ENCODE assay signal across 26 cellular contexts in genomic region chr5:135205616-135206349, GRCh38.
DNase-seq lines count a peak whose midpoint lies in the region; ATAC-seq, FAIRE-seq and TF ChIP-seq lines count a peak whose summit lies in the region.
"Had no signal": no experiment of that assay in that cellular context is flagged by ENCODE, and none has a peak within 500 bp of the region (broad histone marks: within the 10 kb centered on the region; RNA-seq: fewer than 3 reads in every experiment).

No MANE protein-coding gene starts in this region.

- no peak for TF ChIP-seq POLR2A in H54 (IDR thresholded peaks at IDR 0.05; ENCODE audit: low read depth, low read length)

- 0 out of 3 replicates have a peak, but pooled peaks have one; percentile 9 for ATAC-seq in RWPE2 (ENCODE audit: low read depth)
- ATAC-seq in pancreas, result no peak
- ATAC-seq: left lung had no signal

- intact Hi-C loops in mammary epithelial cell (cut with micrococcal nuclease) (loop anchor here (10.0 kb wide), 1 partner anchor 219 kb away; no protein-coding TSS in a partner anchor), pancreas (cut with DNase I) (no loop called here)

- TF ChIP-seq CTCF in RWPE2 (IDR thresholded peaks at IDR 0.05; ENCODE audit: poor library complexity, severe bottlenecking), result no peak
- TF ChIP-seq CTCF in mammary epithelial cell (conservative IDR thresholded peaks at IDR 0.05 in 1 of 2, IDR thresholded peaks at IDR 0.05 in 1 of 2; ENCODE audit: extremely low read depth in 1 of 2, insufficient read depth in 1 of 2, low read depth in 1 of 2, low read length in 2 of 2), result no peak
- TF ChIP-seq CTCF in pancreas (IDR thresholded peaks at IDR 0.05), result no peak

- H3K4me3 ChIP-seq in RWPE2 (ENCODE audit: severe bottlenecking) (no peak overlapping the region), mammary epithelial cell (replicated peaks in 1 of 3; ENCODE audit: insufficient read depth in 1 of 3, low read depth in 2 of 3, low read length in 3 of 3) (no peak overlapping the region), pancreas (no peak overlapping the region)
- H3K4me3 ChIP-seq: left lung, prostate gland, thyroid gland, uterus had no signal

- in situ Hi-C loops in mammary epithelial cell (cut with MboI; ENCODE audit: low sequenced_read_pairs in 2 of 2), result no loop called here

- BruUV-seq in mammary epithelial cell (replicated peaks; lab: Mats Ljungman, UMichigan), result no TSS peak

- WGBS in mammary epithelial cell (ENCODE audit: low coverage, missing lambda C conversion rate), result 76% methylated on average over 4 of the region's 4 CpGs
- WGBS in pancreas, 2 donors, result 80 to 84% methylated on average over 4 of the region's 4 CpGs

- no peaks in the 10 kb centered on the region for H3K27me3 ChIP-seq in RWPE2 (ENCODE audit: insufficient read depth, poor library complexity, severe bottlenecking)
- H3K27me3 ChIP-seq in mammary epithelial cell (ENCODE audit: insufficient read depth, low read length), result no peaks in the 10 kb centered on the region
- peaks cover 0 to 2% (median 0%) of the 10 kb centered on the region in 4 donors for H3K27me3 ChIP-seq in pancreas
- H3K27me3 ChIP-seq: brain microvascular endothelial cell, thyroid gland, uterus had no signal

- dilution Hi-C loops in mammary epithelial cell (cut with HindIII; ENCODE audit: low sequenced_read_pairs), result no loop called here

- DNase-seq in activated CD8-positive, alpha-beta memory T cell treated with anti-CD3 and anti-CD28 coated beads, Interleukin-2, amount 50 U/mL, for 48 hours, result peak; percentile 3
- DNase-seq in activated CD8-positive, alpha-beta memory T cell treated with anti-CD3 and anti-CD28 coated beads for 24 hours, result no peak
- DNase-seq in RWPE2 (ENCODE audit: low spot score) (no peak), iris pigment epithelial cell (ENCODE audit: low read depth) (peak; percentile 33), H54 (ENCODE audit: insufficient read length, low spot score) (no peak), mammary epithelial cell (no peak), pancreas (no peak)
- DNase-seq: activated CD4-positive, alpha-beta memory T cell treated with anti-CD3 and anti-CD28 coated beads, Interleukin-2, amount 10 ng/mL, durations not matched to agents 7 days and 5 days; activated CD4-positive, CD25-positive, alpha-beta regulatory T cell treated with anti-CD3 and anti-CD28 coated beads, Interleukin-2, amount 50 U/mL, for 72 hours; activated naive CD4-positive, alpha-beta T cell treated with anti-CD3 and anti-CD28 coated beads, Interleukin-2, amount 50 U/mL, for 16 hours; activated T-cell treated with anti-CD3 and anti-CD28 coated beads for 4 hours; amniotic stem cell; brain microvascular endothelial cell; cerebellar nuclear complex; DMS153; H7; immature natural killer cell; left lung; naive B cell; NCI-H510A; NK-92 treated with Interleukin-12 subunit alpha and Interleukin-12 subunit beta, amount 100 ng/mL, for 24 hours; Right ventricle myocardium superior; stimulated activated CD4-positive, alpha-beta T cell treated with anti-CD3 and anti-CD28 coated beads, Interleukin-4, amount 100 ng/mL, for 24 hours; thyroid gland; uterus had no signal

- H3K27ac ChIP-seq in RWPE2 (ENCODE audit: poor library complexity, severe bottlenecking), result no peak overlapping the region
- no peak overlapping the region for H3K27ac ChIP-seq in mammary epithelial cell (ENCODE audit: insufficient read depth, low read depth, low read length)
- H3K27ac ChIP-seq in pancreas, result no peak overlapping the region
- H3K27ac ChIP-seq: brain microvascular endothelial cell, left lung, prostate gland, thyroid gland, uterus had no signal

- H3K9ac ChIP-seq in mammary epithelial cell (ENCODE audit: insufficient read depth, low read length), result no peak overlapping the region

- H4K20me1 ChIP-seq in mammary epithelial cell (ENCODE audit: insufficient read depth, low read length), result no peaks in the 10 kb centered on the region

- FAIRE-seq in H54 (lab: Jason Lieb, UNC) (no peak), pancreas (lab: Jason Lieb, UNC) (no peak)

- H3K4me1 ChIP-seq in RWPE2 (ENCODE audit: insufficient read depth, poor library complexity, severe bottlenecking), result peaks cover 10% of the 10 kb centered on the region
- peaks cover 6% of the 10 kb centered on the region for H3K4me1 ChIP-seq in mammary epithelial cell (ENCODE audit: insufficient read depth, low read length)
- no peaks in the 10 kb centered on the region for H3K4me1 ChIP-seq in pancreas
- H3K4me1 ChIP-seq: left lung, prostate gland, thyroid gland, uterus had no signal

- H3K79me2 ChIP-seq in mammary epithelial cell (ENCODE audit: insufficient read depth, low read length), result no peaks in the 10 kb centered on the region

- H3K9me3 ChIP-seq in RWPE2 (ENCODE audit: severe bottlenecking) (peaks cover 6% of the 10 kb centered on the region), mammary epithelial cell (replicated peaks; ENCODE audit: insufficient read depth, low read length) (peaks cover 5% of the 10 kb centered on the region), pancreas (no peaks in the 10 kb centered on the region)
- H3K9me3 ChIP-seq: prostate gland, thyroid gland, uterus had no signal

- H2AFZ ChIP-seq in mammary epithelial cell (ENCODE audit: low read depth, low read length), result no peak overlapping the region

- CTCF ChIA-PET in mammary epithelial cell (lab: Charles Lee; ENCODE audit: low non-redundant PET), result no interaction called here

- no peaks in the 10 kb centered on the region for H3K36me3 ChIP-seq in RWPE2 (ENCODE audit: low read depth)
- H3K36me3 ChIP-seq in mammary epithelial cell (ENCODE audit: insufficient read depth, low read length), result no peaks in the 10 kb centered on the region
- no peaks in the 10 kb centered on the region for H3K36me3 ChIP-seq in pancreas
- H3K36me3 ChIP-seq: brain microvascular endothelial cell, left lung, prostate gland, thyroid gland, uterus had no signal

- no peak overlapping the region for H3K4me2 ChIP-seq in mammary epithelial cell (ENCODE audit: insufficient read depth, low read depth, low read length)

Comparison
In these comparisons a context has a peak if more than half of its experiments do, and no peak if none do; other contexts are left out.
1. DNase-seq: peak in activated CD8-positive, alpha-beta memory T cell treated with anti-CD3 and anti-CD28 coated beads, Interleukin-2, amount 50 U/mL, for 48 hours (single experiment) and iris pigment epithelial cell (single experiment); none in activated CD8-positive, alpha-beta memory T cell treated with anti-CD3 and anti-CD28 coated beads for 24 hours (single experiment), RWPE2 (single experiment), H54 (single experiment), mammary epithelial cell (single experiment) and pancreas (0 of 6).